19 cellular contexts compared by ENCODE assay signal in the genomic region with DNA sequence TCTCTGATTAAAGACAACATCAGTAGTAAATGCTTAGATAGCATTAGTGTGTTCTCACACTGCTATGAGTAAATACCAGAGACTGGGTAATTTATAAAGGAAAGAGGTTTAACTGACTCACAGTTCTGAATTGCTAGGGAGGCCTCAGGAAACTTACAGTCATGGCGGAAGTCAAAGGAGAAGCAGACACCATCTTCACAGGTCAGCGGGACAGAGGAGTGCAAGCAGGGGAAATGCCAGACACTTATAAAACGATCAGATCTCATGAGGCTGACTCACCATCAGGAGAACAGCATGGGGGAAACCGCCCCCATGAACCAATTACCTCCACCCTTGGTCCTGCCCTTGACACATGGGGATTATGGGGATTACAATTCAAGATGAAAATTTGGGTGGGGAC.
"Had no signal": no experiment of that assay in that cellular context is flagged by ENCODE, and none has a peak within 500 bp of the region (broad histone marks: within the 10 kb centered on the region; RNA-seq: fewer than 3 reads in every experiment).

No MANE protein-coding gene starts in this region.

- ATAC-seq: foreskin keratinocyte; gastroesophageal sphincter; heart right ventricle; left cardiac atrium; left lung; left ventricle myocardium superior; lower lobe of right lung; mucosa of descending colon; naive thymus-derived CD8-positive, alpha-beta T cell had no signal

- H3K9me3 Mint-ChIP-seq: naive thymus-derived CD8-positive, alpha-beta T cell had no signal

- H3K27ac Mint-ChIP-seq: mesothelial cell of epicardium; naive thymus-derived CD8-positive, alpha-beta T cell had no signal

- DNase-seq: dermis blood vessel endothelial cell; dorsolateral prefrontal cortex; effector CD4-positive, alpha-beta T cell; effector memory CD4-positive, alpha-beta T cell; foreskin keratinocyte; glutamatergic neuron; head of caudate nucleus; heart right ventricle; hippocampal formation; left cardiac atrium; left lung; left ventricle myocardium superior; lower lobe of right lung; mesenchymal stem cell; mucosa of descending colon; naive B cell; naive thymus-derived CD8-positive, alpha-beta T cell had no signal

- H3K4me1 Mint-ChIP-seq: mesothelial cell of epicardium; naive B cell; naive thymus-derived CD8-positive, alpha-beta T cell had no signal

- H3K4me3 Mint-ChIP-seq: mesothelial cell of epicardium; naive B cell; naive thymus-derived CD8-positive, alpha-beta T cell had no signal

- H3K36me3 Mint-ChIP-seq: mesothelial cell of epicardium; naive B cell; naive thymus-derived CD8-positive, alpha-beta T cell had no signal
